ENCODE assay signal across 15 cellular contexts in genomic region chr6:37339911-37340638, GRCh38. TPM values are rescaled to one million over a fixed set of nuclear protein-coding genes. Genes with fewer than 3 reads are reported as not detected.
DNase-seq lines count a peak whose midpoint lies in the region; TF ChIP-seq lines count a peak whose summit lies in the region.
"Had no signal": no experiment of that assay in that cellular context is flagged by ENCODE, and none has a peak within 500 bp of the region (broad histone marks: within the 10 kb centered on the region; RNA-seq: fewer than 3 reads in every experiment).

No MANE protein-coding gene starts in this region.

- TF ChIP-seq CTCF in AG10803 (conservative IDR thresholded peaks at IDR 0.05; ENCODE audit: low read length) (no peak), fibroblast of pulmonary artery (IDR thresholded peaks at IDR 0.05; ENCODE audit: low read length, missing control alignments) (no peak), GM20000 (IDR thresholded peaks at IDR 0.05; ENCODE audit: extremely low read depth, missing control alignments) (no peak)

- H3K4me3 ChIP-seq in AG10803 (ENCODE audit: low read length) (no peak overlapping the region), fibroblast of pulmonary artery (replicated peaks; ENCODE audit: low read depth, low read length) (no peak overlapping the region)
- H3K4me3 ChIP-seq: Peyer's patch, SK-N-MC had no signal

- peak; percentile 15 for DNase-seq in AG10803 (ENCODE audit: low read depth)
- peak; percentile 77 for DNase-seq in M059J (ENCODE audit: low read depth)
- DNase-seq in amniotic epithelial cell (ENCODE audit: low read depth), result peak; percentile 24
- peak; percentile 18 for DNase-seq in fibroblast of pulmonary artery (ENCODE audit: low read depth)
- DNase-seq in KG1 (lab: John Stamatoyannopoulos, UW), result no peak
- DNase-seq in GDM1 (lab: John Stamatoyannopoulos, UW), result no peak
- DNase-seq in GM20000 (ENCODE audit: low spot score), result no peak
- DNase-seq: AML-193; CD4-positive, CD25-positive, alpha-beta regulatory T cell; H9; NCI-H1417 treated with DMSO at 0.1 percent for 48 hours; NCI-H1930; NCI-H510A; Peyer's patch had no signal

RNA-seq across cellular contexts. Expression of gene RNF8, which starts 13.7 kb away (rescaled TPM):
- total RNA-seq in M059J (2014; rRNA removed; shearing (Covaris generic)), result 48.7 and 58.4 TPM in 2 replicates

Comparison
In these comparisons a context has a peak if more than half of its experiments do, and no peak if none do; other contexts are left out.
1. DNase-seq: peak in AG10803 (single experiment), M059J (single experiment), amniotic epithelial cell (single experiment) and fibroblast of pulmonary artery (single experiment); none in KG1 (single experiment), GDM1 (single experiment) and GM20000 (single experiment).